Comparison of ENCODE assay signal across 1 cellular context in the genomic region with DNA sequence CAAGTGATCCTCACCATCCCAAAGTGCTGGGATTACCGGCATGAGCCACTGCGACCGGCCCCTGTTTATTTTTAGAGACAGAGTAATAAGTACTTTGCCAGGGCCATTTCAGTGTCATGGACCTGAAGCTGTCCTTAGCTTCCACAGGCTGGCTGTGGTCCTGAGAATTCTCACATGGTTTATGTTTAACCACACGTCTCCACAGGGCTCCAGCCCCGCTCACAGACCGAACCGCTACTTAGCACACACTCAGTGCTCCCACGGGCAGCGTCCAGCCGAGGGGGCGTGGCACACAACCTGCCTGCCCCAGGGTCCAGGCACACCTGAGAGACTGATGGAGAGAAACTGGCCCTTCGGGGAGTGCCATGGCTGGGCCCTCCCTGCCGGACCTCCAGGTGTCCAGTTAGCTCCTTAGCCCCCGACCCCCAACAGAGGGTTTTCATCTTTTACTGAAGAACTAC.
TF ChIP-seq lines count a peak whose summit lies in the region.

No MANE protein-coding gene starts in this region.

TF ChIP-seq in HepG2, 621 proteins besides CTCF, POLR2A, EP300 and RAD21 (continues in another document):
- TF ChIP-seq ZSCAN12 (CRISPR knock-in tag; IDR thresholded peaks at IDR 0.05) (no peak), ZNF225 (CRISPR knock-in tag; IDR thresholded peaks at IDR 0.05) (no peak), MIER2 (CRISPR knock-in tag; IDR thresholded peaks at IDR 0.05) (peak; percentile 73), NCOA5 (CRISPR knock-in tag; IDR thresholded peaks at IDR 0.05) (no peak), POLR2G (IDR thresholded peaks at IDR 0.05; ENCODE audit: low read depth, low read length) (no peak), PAF1 (CRISPR knock-in tag; IDR thresholded peaks at IDR 0.05) (no peak), ZNF263 (CRISPR knock-in tag; IDR thresholded peaks at IDR 0.05) (peak; percentile 92), ZNF230 (CRISPR knock-in tag; IDR thresholded peaks at IDR 0.05) (no peak), ZNF331 (CRISPR knock-in tag; IDR thresholded peaks at IDR 0.05) (peak; percentile 72; the same call in 1 of the 2 replicates), MIER3 (CRISPR knock-in tag; IDR thresholded peaks at IDR 0.05; ENCODE audit: borderline replicate concordance) (no peak), SMYD3 (CRISPR knock-in tag; IDR thresholded peaks at IDR 0.05) (no peak), ZNF792 (CRISPR knock-in tag; IDR thresholded peaks at IDR 0.05) (no peak), TBP (CRISPR knock-in tag; IDR thresholded peaks at IDR 0.05) (no peak), KDM6A (CRISPR knock-in tag; IDR thresholded peaks at IDR 0.05; ENCODE audit: low read depth) (no peak), CBX5 (CRISPR knock-in tag; IDR thresholded peaks at IDR 0.05; ENCODE audit: borderline replicate concordance) (no peak), NBN (conservative IDR thresholded peaks at IDR 0.05) (no peak), TAF1 (CRISPR knock-in tag; IDR thresholded peaks at IDR 0.05) (no peak), HIVEP1 (CRISPR knock-in tag; IDR thresholded peaks at IDR 0.05) (no peak), ZNF670 (CRISPR knock-in tag; IDR thresholded peaks at IDR 0.05; ENCODE audit: borderline replicate concordance) (no peak), ONECUT2 (CRISPR knock-in tag; IDR thresholded peaks at IDR 0.05) (no peak), HDAC2 (CRISPR knock-in tag; IDR thresholded peaks at IDR 0.05) (peak; percentile 70; the same call in 1 of the 2 replicates), TARDBP (CRISPR knock-in tag; IDR thresholded peaks at IDR 0.05) (peak; percentile 67; the same call in 1 of the 2 replicates), ZNF350 (CRISPR knock-in tag; IDR thresholded peaks at IDR 0.05; ENCODE audit: borderline replicate concordance, low read depth) (no peak), MYNN (CRISPR knock-in tag; IDR thresholded peaks at IDR 0.05; ENCODE audit: low read depth) (no peak), ZMAT3 (CRISPR knock-in tag; conservative IDR thresholded peaks at IDR 0.05) (no peak), ZNF101 (CRISPR knock-in tag; IDR thresholded peaks at IDR 0.05; ENCODE audit: borderline replicate concordance, low read depth) (no peak), PRPF4 (IDR thresholded peaks at IDR 0.05; ENCODE audit: low read depth, low read length, poor library complexity, severe bottlenecking) (no peak), KMT2B (CRISPR knock-in tag; IDR thresholded peaks at IDR 0.05) (no peak), KDM2A (CRISPR knock-in tag; IDR thresholded peaks at IDR 0.05; ENCODE audit: borderline replicate concordance, low read depth) (no peak), GATAD1 (CRISPR knock-in tag; IDR thresholded peaks at IDR 0.05) (0 out of 2 replicates have a peak, but pooled peaks have one; percentile 40), BCL6 (CRISPR knock-in tag; IDR thresholded peaks at IDR 0.05) (peak; percentile 26; the same call in 1 of the 2 replicates), ZNF296 (CRISPR knock-in tag; conservative IDR thresholded peaks at IDR 0.05) (0 out of 2 replicates have a peak, but pooled peaks have one; percentile 31), DNMT3B (CRISPR knock-in tag; conservative IDR thresholded peaks at IDR 0.05) (no peak), MTF2 (CRISPR knock-in tag; IDR thresholded peaks at IDR 0.05; ENCODE audit: borderline replicate concordance) (no peak), ZNF496 (CRISPR knock-in tag; IDR thresholded peaks at IDR 0.05; ENCODE audit: insufficient replicate concordance) (no peak), PHF21A (CRISPR knock-in tag; IDR thresholded peaks at IDR 0.05) (peak; percentile 37; the same call in 1 of the 2 replicates), CAMTA2 (CRISPR knock-in tag; IDR thresholded peaks at IDR 0.05; ENCODE audit: borderline replicate concordance) (no peak), ZNF644 (CRISPR knock-in tag; IDR thresholded peaks at IDR 0.05; ENCODE audit: low read depth) (no peak), ZSCAN30 (CRISPR knock-in tag; IDR thresholded peaks at IDR 0.05) (no peak), ZNF891 (CRISPR knock-in tag; IDR thresholded peaks at IDR 0.05) (no peak), ZNF83 (CRISPR knock-in tag; IDR thresholded peaks at IDR 0.05; ENCODE audit: borderline replicate concordance) (no peak)
- TF ChIP-seq, protein P1, sequence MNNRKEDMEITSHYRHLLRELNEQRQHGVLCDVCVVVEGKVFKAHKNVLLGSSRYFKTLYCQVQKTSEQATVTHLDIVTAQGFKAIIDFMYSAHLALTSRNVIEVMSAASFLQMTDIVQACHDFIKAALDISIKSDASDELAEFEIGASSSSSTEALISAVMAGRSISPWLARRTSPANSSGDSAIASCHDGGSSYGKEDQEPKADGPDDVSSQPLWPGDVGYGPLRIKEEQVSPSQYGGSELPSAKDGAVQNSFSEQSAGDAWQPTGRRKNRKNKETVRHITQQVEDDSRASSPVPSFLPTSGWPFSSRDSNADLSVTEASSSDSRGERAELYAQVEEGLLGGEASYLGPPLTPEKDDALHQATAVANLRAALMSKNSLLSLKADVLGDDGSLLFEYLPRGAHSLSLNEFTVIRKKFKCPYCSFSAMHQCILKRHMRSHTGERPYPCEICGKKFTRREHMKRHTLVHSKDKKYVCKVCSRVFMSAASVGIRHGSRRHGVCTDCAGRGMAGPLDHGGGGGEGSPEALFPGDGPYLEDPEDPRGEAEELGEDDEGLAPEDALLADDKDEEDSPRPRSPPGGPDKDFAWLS (CRISPR knock-in tag; IDR thresholded peaks at IDR 0.05; ENCODE audit: borderline replicate concordance) = no peak
- TF ChIP-seq, protein P2, sequence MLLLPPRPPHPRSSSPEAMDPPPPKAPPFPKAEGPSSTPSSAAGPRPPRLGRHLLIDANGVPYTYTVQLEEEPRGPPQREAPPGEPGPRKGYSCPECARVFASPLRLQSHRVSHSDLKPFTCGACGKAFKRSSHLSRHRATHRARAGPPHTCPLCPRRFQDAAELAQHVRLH (CRISPR knock-in tag; IDR thresholded peaks at IDR 0.05; ENCODE audit: borderline replicate concordance, low read depth) = no peak
- TF ChIP-seq, protein P3, sequence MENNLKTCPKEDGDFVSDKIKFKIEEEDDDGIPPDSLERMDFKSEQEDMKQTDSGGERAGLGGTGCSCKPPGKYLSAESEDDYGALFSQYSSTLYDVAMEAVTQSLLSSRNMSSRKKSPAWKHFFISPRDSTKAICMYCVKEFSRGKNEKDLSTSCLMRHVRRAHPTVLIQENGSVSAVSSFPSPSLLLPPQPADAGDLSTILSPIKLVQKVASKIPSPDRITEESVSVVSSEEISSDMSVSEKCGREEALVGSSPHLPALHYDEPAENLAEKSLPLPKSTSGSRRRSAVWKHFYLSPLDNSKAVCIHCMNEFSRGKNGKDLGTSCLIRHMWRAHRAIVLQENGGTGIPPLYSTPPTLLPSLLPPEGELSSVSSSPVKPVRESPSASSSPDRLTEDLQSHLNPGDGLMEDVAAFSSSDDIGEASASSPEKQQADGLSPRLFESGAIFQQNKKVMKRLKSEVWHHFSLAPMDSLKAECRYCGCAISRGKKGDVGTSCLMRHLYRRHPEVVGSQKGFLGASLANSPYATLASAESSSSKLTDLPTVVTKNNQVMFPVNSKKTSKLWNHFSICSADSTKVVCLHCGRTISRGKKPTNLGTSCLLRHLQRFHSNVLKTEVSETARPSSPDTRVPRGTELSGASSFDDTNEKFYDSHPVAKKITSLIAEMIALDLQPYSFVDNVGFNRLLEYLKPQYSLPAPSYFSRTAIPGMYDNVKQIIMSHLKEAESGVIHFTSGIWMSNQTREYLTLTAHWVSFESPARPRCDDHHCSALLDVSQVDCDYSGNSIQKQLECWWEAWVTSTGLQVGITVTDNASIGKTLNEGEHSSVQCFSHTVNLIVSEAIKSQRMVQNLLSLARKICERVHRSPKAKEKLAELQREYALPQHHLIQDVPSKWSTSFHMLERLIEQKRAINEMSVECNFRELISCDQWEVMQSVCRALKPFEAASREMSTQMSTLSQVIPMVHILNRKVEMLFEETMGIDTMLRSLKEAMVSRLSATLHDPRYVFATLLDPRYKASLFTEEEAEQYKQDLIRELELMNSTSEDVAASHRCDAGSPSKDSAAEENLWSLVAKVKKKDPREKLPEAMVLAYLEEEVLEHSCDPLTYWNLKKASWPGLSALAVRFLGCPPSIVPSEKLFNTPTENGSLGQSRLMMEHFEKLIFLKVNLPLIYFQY (CRISPR knock-in tag; IDR thresholded peaks at IDR 0.05; ENCODE audit: borderline replicate concordance) = 0 out of 2 replicates have a peak, but pooled peaks have one; percentile 35
- TF ChIP-seq, protein P4, sequence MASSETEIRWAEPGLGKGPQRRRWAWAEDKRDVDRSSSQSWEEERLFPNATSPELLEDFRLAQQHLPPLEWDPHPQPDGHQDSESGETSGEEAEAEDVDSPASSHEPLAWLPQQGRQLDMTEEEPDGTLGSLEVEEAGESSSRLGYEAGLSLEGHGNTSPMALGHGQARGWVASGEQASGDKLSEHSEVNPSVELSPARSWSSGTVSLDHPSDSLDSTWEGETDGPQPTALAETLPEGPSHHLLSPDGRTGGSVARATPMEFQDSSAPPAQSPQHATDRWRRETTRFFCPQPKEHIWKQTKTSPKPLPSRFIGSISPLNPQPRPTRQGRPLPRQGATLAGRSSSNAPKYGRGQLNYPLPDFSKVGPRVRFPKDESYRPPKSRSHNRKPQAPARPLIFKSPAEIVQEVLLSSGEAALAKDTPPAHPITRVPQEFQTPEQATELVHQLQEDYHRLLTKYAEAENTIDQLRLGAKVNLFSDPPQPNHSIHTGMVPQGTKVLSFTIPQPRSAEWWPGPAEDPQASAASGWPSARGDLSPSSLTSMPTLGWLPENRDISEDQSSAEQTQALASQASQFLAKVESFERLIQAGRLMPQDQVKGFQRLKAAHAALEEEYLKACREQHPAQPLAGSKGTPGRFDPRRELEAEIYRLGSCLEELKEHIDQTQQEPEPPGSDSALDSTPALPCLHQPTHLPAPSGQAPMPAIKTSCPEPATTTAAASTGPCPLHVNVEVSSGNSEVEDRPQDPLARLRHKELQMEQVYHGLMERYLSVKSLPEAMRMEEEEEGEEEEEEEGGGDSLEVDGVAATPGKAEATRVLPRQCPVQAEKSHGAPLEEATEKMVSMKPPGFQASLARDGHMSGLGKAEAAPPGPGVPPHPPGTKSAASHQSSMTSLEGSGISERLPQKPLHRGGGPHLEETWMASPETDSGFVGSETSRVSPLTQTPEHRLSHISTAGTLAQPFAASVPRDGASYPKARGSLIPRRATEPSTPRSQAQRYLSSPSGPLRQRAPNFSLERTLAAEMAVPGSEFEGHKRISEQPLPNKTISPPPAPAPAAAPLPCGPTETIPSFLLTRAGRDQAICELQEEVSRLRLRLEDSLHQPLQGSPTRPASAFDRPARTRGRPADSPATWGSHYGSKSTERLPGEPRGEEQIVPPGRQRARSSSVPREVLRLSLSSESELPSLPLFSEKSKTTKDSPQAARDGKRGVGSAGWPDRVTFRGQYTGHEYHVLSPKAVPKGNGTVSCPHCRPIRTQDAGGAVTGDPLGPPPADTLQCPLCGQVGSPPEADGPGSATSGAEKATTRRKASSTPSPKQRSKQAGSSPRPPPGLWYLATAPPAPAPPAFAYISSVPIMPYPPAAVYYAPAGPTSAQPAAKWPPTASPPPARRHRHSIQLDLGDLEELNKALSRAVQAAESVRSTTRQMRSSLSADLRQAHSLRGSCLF (CRISPR knock-in tag; IDR thresholded peaks at IDR 0.05; ENCODE audit: borderline replicate concordance) = no peak
- TF ChIP-seq, protein P5, sequence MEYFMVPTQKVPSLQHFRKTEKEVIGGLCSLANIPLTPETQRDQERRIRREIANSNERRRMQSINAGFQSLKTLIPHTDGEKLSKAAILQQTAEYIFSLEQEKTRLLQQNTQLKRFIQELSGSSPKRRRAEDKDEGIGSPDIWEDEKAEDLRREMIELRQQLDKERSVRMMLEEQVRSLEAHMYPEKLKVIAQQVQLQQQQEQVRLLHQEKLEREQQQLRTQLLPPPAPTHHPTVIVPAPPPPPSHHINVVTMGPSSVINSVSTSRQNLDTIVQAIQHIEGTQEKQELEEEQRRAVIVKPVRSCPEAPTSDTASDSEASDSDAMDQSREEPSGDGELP (IDR thresholded peaks at IDR 0.05; ENCODE audit: borderline replicate concordance, low read depth) = peak; percentile 33; the same call in 1 of the 2 replicates
- TF ChIP-seq, protein P6, sequence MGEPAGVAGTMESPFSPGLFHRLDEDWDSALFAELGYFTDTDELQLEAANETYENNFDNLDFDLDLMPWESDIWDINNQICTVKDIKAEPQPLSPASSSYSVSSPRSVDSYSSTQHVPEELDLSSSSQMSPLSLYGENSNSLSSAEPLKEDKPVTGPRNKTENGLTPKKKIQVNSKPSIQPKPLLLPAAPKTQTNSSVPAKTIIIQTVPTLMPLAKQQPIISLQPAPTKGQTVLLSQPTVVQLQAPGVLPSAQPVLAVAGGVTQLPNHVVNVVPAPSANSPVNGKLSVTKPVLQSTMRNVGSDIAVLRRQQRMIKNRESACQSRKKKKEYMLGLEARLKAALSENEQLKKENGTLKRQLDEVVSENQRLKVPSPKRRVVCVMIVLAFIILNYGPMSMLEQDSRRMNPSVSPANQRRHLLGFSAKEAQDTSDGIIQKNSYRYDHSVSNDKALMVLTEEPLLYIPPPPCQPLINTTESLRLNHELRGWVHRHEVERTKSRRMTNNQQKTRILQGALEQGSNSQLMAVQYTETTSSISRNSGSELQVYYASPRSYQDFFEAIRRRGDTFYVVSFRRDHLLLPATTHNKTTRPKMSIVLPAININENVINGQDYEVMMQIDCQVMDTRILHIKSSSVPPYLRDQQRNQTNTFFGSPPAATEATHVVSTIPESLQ (CRISPR knock-in tag; conservative IDR thresholded peaks at IDR 0.05) = no peak
- TF ChIP-seq, protein P7, sequence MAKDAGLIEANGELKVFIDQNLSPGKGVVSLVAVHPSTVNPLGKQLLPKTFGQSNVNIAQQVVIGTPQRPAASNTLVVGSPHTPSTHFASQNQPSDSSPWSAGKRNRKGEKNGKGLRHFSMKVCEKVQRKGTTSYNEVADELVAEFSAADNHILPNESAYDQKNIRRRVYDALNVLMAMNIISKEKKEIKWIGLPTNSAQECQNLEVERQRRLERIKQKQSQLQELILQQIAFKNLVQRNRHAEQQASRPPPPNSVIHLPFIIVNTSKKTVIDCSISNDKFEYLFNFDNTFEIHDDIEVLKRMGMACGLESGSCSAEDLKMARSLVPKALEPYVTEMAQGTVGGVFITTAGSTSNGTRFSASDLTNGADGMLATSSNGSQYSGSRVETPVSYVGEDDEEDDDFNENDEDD (CRISPR knock-in tag; IDR thresholded peaks at IDR 0.05; ENCODE audit: borderline replicate concordance) = no peak
- TF ChIP-seq, protein P8, sequence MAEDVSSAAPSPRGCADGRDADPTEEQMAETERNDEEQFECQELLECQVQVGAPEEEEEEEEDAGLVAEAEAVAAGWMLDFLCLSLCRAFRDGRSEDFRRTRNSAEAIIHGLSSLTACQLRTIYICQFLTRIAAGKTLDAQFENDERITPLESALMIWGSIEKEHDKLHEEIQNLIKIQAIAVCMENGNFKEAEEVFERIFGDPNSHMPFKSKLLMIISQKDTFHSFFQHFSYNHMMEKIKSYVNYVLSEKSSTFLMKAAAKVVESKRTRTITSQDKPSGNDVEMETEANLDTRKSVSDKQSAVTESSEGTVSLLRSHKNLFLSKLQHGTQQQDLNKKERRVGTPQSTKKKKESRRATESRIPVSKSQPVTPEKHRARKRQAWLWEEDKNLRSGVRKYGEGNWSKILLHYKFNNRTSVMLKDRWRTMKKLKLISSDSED (CRISPR knock-in tag; IDR thresholded peaks at IDR 0.05) = no peak
- TF ChIP-seq, protein P9, sequence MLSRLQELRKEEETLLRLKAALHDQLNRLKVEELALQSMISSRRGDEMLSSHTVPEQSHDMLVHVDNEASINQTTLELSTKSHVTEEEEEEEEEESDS (CRISPR knock-in tag; IDR thresholded peaks at IDR 0.05; ENCODE audit: borderline replicate concordance) = no peak
- TF ChIP-seq, protein P10, sequence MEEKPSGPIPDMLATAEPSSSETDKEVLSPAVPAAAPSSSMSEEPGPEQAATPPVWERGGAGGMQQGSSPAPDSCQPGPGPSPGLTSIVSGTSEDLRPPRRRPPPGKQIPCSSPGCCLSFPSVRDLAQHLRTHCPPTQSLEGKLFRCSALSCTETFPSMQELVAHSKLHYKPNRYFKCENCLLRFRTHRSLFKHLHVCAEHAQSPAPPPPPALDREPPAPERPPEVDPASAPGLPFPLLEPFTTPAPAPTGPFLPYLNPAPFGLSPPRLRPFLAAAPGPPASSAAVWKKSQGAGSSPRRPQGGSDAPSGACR (CRISPR knock-in tag; IDR thresholded peaks at IDR 0.05) = no peak
